21 cellular contexts compared by ENCODE assay signal in genomic region chr6:131981624-131981978, GRCh38. TPM values are rescaled to one million over a fixed set of nuclear protein-coding genes. Genes with fewer than 3 reads are reported as not detected.
"Had no signal": no experiment of that assay in that cellular context is flagged by ENCODE, and none has a peak within 500 bp of the region (broad histone marks: within the 10 kb centered on the region; RNA-seq: fewer than 3 reads in every experiment).

No MANE protein-coding gene starts in this region.

- H3K36me3 ChIP-seq: left lung, tibial artery had no signal

- H3K27me3 ChIP-seq: foreskin keratinocyte, left lung, tibial artery had no signal

- H3K4me1 ChIP-seq: foreskin keratinocyte, left lung had no signal

- ATAC-seq: activated CD4-positive, CD25-positive, alpha-beta regulatory T cell treated with anti-CD3 and anti-CD28 coated beads, Interleukin-2, amount 50 U/mL, for 24 hours; activated CD8-positive, alpha-beta T cell treated with anti-CD3 and anti-CD28 coated beads, Interleukin-2, amount 10 ng/mL, durations not matched to agents 7 days and 5 days; foreskin keratinocyte; left lung; natural killer cell; stimulated activated naive CD8-positive, alpha-beta T cell treated with anti-CD3 and anti-CD28 coated beads, Interleukin-15, Interleukin-2, amounts not matched to agents 100 U/mL and 50 U/mL, for 24 hours; T-cell had no signal

- H3K27ac ChIP-seq: epithelial cell of prostate, foreskin keratinocyte, left lung had no signal

- DNase-seq: activated CD4-positive, alpha-beta T cell treated with anti-CD3 and anti-CD28 coated beads, Interleukin-2, amount 10 ng/mL, durations not matched to agents 7 days and 5 days; activated CD8-positive, alpha-beta T cell treated with anti-CD3 and anti-CD28 coated beads, Interleukin-2, amount 10 ng/mL, durations not matched to agents 7 days and 5 days; activated naive CD4-positive, alpha-beta T cell treated with Interleukin-2 at 50 U/mL for 16 hours; activated naive CD8-positive, alpha-beta T cell treated with anti-CD3 and anti-CD28 coated beads, Interleukin-2, amount 10 ng/mL, durations not matched to agents 7 days and 5 days; activated T-cell treated with anti-CD3 and anti-CD28 coated beads, Interleukin-2, amount 50 U/mL, for 24 hours; amygdala; foreskin keratinocyte; glutamatergic neuron; hypothalamus; left lung; natural killer cell; retina; stimulated activated CD4-positive, alpha-beta T cell treated with anti-CD3 and anti-CD28 coated beads, Interleukin-2, amount 100 ng/mL, for 24 hours; stimulated activated naive CD8-positive, alpha-beta T cell treated with anti-CD3 and anti-CD28 coated beads, Interleukin-15, Interleukin-2, amounts not matched to agents 100 U/mL and 50 U/mL, for 24 hours; substantia nigra; T-cell; tibial artery had no signal

- H3K4me3 ChIP-seq: left lung, mucosa of descending colon, tibial artery had no signal

- H3K9me3 ChIP-seq: left lung, mucosa of descending colon, tibial artery had no signal

RNA-seq across cellular contexts. Expression of gene CCN2, which starts 30.4 kb away (rescaled TPM):
- total RNA-seq: activated CD4-positive, alpha-beta T cell treated with anti-CD3 and anti-CD28 coated beads, Interleukin-2, amount 10 ng/mL, durations not matched to agents 7 days and 5 days; activated CD8-positive, alpha-beta T cell treated with anti-CD3 and anti-CD28 coated beads, Interleukin-2, amount 10 ng/mL, durations not matched to agents 7 days and 5 days; activated naive CD8-positive, alpha-beta T cell treated with anti-CD3 and anti-CD28 coated beads, Interleukin-2, amount 10 ng/mL, durations not matched to agents 7 days and 5 days; activated T-helper 2 cell treated with anti-CD3 and anti-CD28 coated beads, Interferon-gamma antibody, Interleukin-2, Interleukin-4, amounts not matched to agents 10 μg/mL and 5 μg/mL and 100 μg/mL, durations not matched to agents 14 hours and 24 hours and 36 hours; natural killer cell had no signal
